21 cellular contexts compared by ENCODE assay signal in genomic region chr7:83130623-83131545, GRCh38. TPM values are rescaled to one million over a fixed set of nuclear protein-coding genes. Genes with fewer than 3 reads are reported as not detected.
DNase-seq lines count a peak whose midpoint lies in the region; ATAC-seq and TF ChIP-seq lines count a peak whose summit lies in the region.
"Had no signal": no experiment of that assay in that cellular context is flagged by ENCODE, and none has a peak within 500 bp of the region (broad histone marks: within the 10 kb centered on the region; RNA-seq: fewer than 3 reads in every experiment).

No MANE protein-coding gene starts in this region.

- CTCF ChIA-PET in mammary epithelial cell (lab: Charles Lee; ENCODE audit: low non-redundant PET) = no interaction called here

- H3K27ac ChIP-seq in mammary epithelial cell (ENCODE audit: insufficient read depth, low read depth, low read length) (no peak overlapping the region), breast epithelium (no peak overlapping the region), coronary artery (no peak overlapping the region)
- H3K27ac ChIP-seq: ascending aorta, colonic mucosa, ovary, stomach, upper lobe of left lung had no signal

- no peaks in the 10 kb centered on the region for H3K4me1 ChIP-seq in mammary epithelial cell (ENCODE audit: insufficient read depth, low read length)
- no peaks in the 10 kb centered on the region for H3K4me1 ChIP-seq in breast epithelium
- H3K4me1 ChIP-seq: ascending aorta, colonic mucosa, stomach, upper lobe of left lung had no signal

- no TSS peak for BruUV-seq in mammary epithelial cell (replicated peaks; lab: Mats Ljungman, UMichigan)

- H3K9me3 ChIP-seq in mammary epithelial cell (replicated peaks; ENCODE audit: insufficient read depth, low read length) (no peaks in the 10 kb centered on the region), breast epithelium (no peaks in the 10 kb centered on the region)
- H3K9me3 ChIP-seq: ascending aorta, colonic mucosa, ovary, stomach, upper lobe of left lung had no signal

- H3K4me2 ChIP-seq in mammary epithelial cell (ENCODE audit: insufficient read depth, low read depth, low read length) = no peak overlapping the region

- TF ChIP-seq POLR2A in breast epithelium (IDR thresholded peaks at IDR 0.05) = no peak

- H3K79me2 ChIP-seq in mammary epithelial cell (ENCODE audit: insufficient read depth, low read length) = no peaks in the 10 kb centered on the region

- in situ Hi-C loops in mammary epithelial cell (cut with MboI; ENCODE audit: low sequenced_read_pairs in 2 of 2) = no loop called here

- H3K36me3 ChIP-seq in mammary epithelial cell (ENCODE audit: insufficient read depth, low read length) = no peaks in the 10 kb centered on the region
- no peaks in the 10 kb centered on the region for H3K36me3 ChIP-seq in breast epithelium
- H3K36me3 ChIP-seq: ascending aorta, colonic mucosa, ovary, stomach, upper lobe of left lung had no signal

- TF ChIP-seq CTCF in mammary epithelial cell (conservative IDR thresholded peaks at IDR 0.05 in 1 of 2, IDR thresholded peaks at IDR 0.05 in 1 of 2; ENCODE audit: extremely low read depth in 1 of 2, insufficient read depth in 1 of 2, low read depth in 1 of 2, low read length in 2 of 2) (no peak), breast epithelium (IDR thresholded peaks at IDR 0.05) (no peak), choroid plexus epithelial cell (conservative IDR thresholded peaks at IDR 0.05; ENCODE audit: low read depth, low read length) (no peak), omental fat pad (IDR thresholded peaks at IDR 0.05) (no peak), coronary artery (IDR thresholded peaks at IDR 0.05) (no peak)

- dilution Hi-C loops in mammary epithelial cell (cut with HindIII; ENCODE audit: low sequenced_read_pairs) = loop anchor here (10.0 kb wide), 1 partner anchor 66 kb away; no protein-coding TSS in a partner anchor

- H2AFZ ChIP-seq in mammary epithelial cell (ENCODE audit: low read depth, low read length) = peak overlapping the region; percentile 72

- no peak overlapping the region for H3K9ac ChIP-seq in mammary epithelial cell (ENCODE audit: insufficient read depth, low read length)

- 7% methylated on average over 5 of the region's 5 CpGs for WGBS in mammary epithelial cell (ENCODE audit: low coverage, missing lambda C conversion rate)

- intact Hi-C loops in mammary epithelial cell (cut with micrococcal nuclease) = no loop called here
- intact Hi-C loops in breast epithelium (cut with DNase I; ENCODE audit: low total_unique reads) = no loop called here

- DNase-seq in mammary epithelial cell (no peak), breast epithelium (ENCODE audit: low spot score in 2 of 2) (no peak), NCI-H510A treated with DMSO at 0.1 percent for 48 hours (lab: John Stamatoyannopoulos, UW) (peak; percentile 85), choroid plexus epithelial cell (ENCODE audit: low read depth) (peak; percentile 13), omental fat pad (ENCODE audit: low spot score) (no peak), coronary artery (ENCODE audit: low spot score) (no peak)
- no peak for DNase-seq in stimulated activated CD4-positive, alpha-beta T cell treated with anti-CD3 and anti-CD28 coated beads, Interleukin-1b, Interleukin-23, amount 100 ng/mL, for 48 hours
- DNase-seq: activated CD8-positive, alpha-beta T cell treated with anti-CD3 and anti-CD28 coated beads for 36 hours; activated T-cell treated with anti-CD3 and anti-CD28 coated beads, Interleukin-2, amount 50 U/mL, for 24 hours; Calu3; colonic mucosa; naive B cell; NCI-H1092; ovary; SHP77 treated with DMSO at 0.1 percent for 48 hours; stimulated activated CD4-positive, alpha-beta T cell treated with anti-CD3 and anti-CD28 coated beads, Interleukin-4, amount 100 ng/mL, for 1 hour; stomach; T-helper 17 cell; upper lobe of left lung had no signal

- ATAC-seq in omental fat pad (ENCODE audit: low FRiP score) = no peak
- no peak for ATAC-seq in HG02973 (IDR thresholded peaks at IDR 0.05; ENCODE audit: unreplicated experiment)
- ATAC-seq: activated CD8-positive, alpha-beta T cell treated with anti-CD3 and anti-CD28 coated beads for 36 hours; T-helper 17 cell had no signal

- H4K20me1 ChIP-seq in mammary epithelial cell (ENCODE audit: insufficient read depth, low read length) = peaks cover 3% of the 10 kb centered on the region

- H3K27me3 ChIP-seq in mammary epithelial cell (ENCODE audit: insufficient read depth, low read length) (no peaks in the 10 kb centered on the region), breast epithelium (no peaks in the 10 kb centered on the region)
- H3K27me3 ChIP-seq: ascending aorta, colonic mucosa, ovary, stomach, upper lobe of left lung had no signal

- H3K4me3 ChIP-seq in mammary epithelial cell (replicated peaks in 1 of 3; ENCODE audit: insufficient read depth in 1 of 3, low read depth in 2 of 3, low read length in 3 of 3) (no peak overlapping the region), breast epithelium (no peak overlapping the region), choroid plexus epithelial cell (ENCODE audit: low read depth, low read length) (no peak overlapping the region), coronary artery (no peak overlapping the region)
- H3K4me3 ChIP-seq: ascending aorta, colonic mucosa, ovary, stomach, upper lobe of left lung had no signal

RNA-seq across cellular contexts. Expression of gene PCLO, which starts 31.8 kb away (rescaled TPM):
- total RNA-seq in mammary epithelial cell (1 to 10 TPM; 3.8 to 5.8 TPM), breast epithelium (10 to 100 TPM in 1 of 3 donors, 1 to 10 TPM in 2; 5.3 to 20.9 (median 5.9) TPM), omental fat pad (1 to 10 TPM in 2 of 4 donors, under 1 TPM in 2; 0.75 to 5.7 (median 2.0) TPM)
- polyA plus RNA-seq in mammary epithelial cell = 0.86 TPM
- polyA minus RNA-seq in mammary epithelial cell = 8.0 TPM
- total RNA-seq: activated CD8-positive, alpha-beta T cell treated with anti-CD3 and anti-CD28 coated beads for 36 hours had no signal

Comparison
In these comparisons a context has a peak if more than half of its experiments do, and no peak if none do; other contexts are left out.
1. DNase-seq: peak in NCI-H510A treated with DMSO at 0.1 percent for 48 hours (single experiment) and choroid plexus epithelial cell (single experiment); none in mammary epithelial cell (single experiment), breast epithelium (0 of 2), omental fat pad (single experiment), coronary artery (single experiment) and stimulated activated CD4-positive, alpha-beta T cell treated with anti-CD3 and anti-CD28 coated beads, Interleukin-1b, Interleukin-23, amount 100 ng/mL, for 48 hours (single experiment).